ENCODE assay signal across 1 cellular context in genomic region chr4:107736037-107736436, GRCh38.
TF ChIP-seq lines count a peak whose summit lies in the region.

No MANE protein-coding gene starts in this region.

TF ChIP-seq in GM12878, 131 proteins besides CTCF, POLR2A, EP300 and RAD21 (continued from another document):
- TF ChIP-seq BCLAF1 (IDR thresholded peaks at IDR 0.05) (no peak), MXI1 (IDR thresholded peaks at IDR 0.05; ENCODE audit: low read depth, low read length) (no peak), NBN (IDR thresholded peaks at IDR 0.05) (no peak), PAX5 (IDR thresholded peaks at IDR 0.05; ENCODE audit: borderline replicate concordance, low read depth, low read length) (no peak), HDAC6 (IDR thresholded peaks at IDR 0.05; ENCODE audit: unreplicated experiment) (no peak), TCF7 (IDR thresholded peaks at IDR 0.05; ENCODE audit: borderline replicate concordance) (no peak), MAX (IDR thresholded peaks at IDR 0.05; ENCODE audit: low read depth, low read length) (no peak), BMI1 (IDR thresholded peaks at IDR 0.05; ENCODE audit: borderline replicate concordance) (no peak), BCL3 (IDR thresholded peaks at IDR 0.05; ENCODE audit: borderline replicate concordance, insufficient read depth, low read depth, low read length, poor library complexity, severe bottlenecking) (no peak)
